11 cellular contexts compared by ENCODE assay signal in genomic region chr6:142838821-142839685, GRCh38.
DNase-seq lines count a peak whose midpoint lies in the region; ATAC-seq, FAIRE-seq and TF ChIP-seq lines count a peak whose summit lies in the region.
"Had no signal": no experiment of that assay in that cellular context is flagged by ENCODE, and none has a peak within 500 bp of the region (broad histone marks: within the 10 kb centered on the region; RNA-seq: fewer than 3 reads in every experiment).

No MANE protein-coding gene starts in this region.

- no peak for ATAC-seq in CD8-positive, alpha-beta T cell
- peak; percentile 25 for ATAC-seq in HG03354 (IDR thresholded peaks at IDR 0.05; ENCODE audit: poor library complexity, severe bottlenecking, unreplicated experiment)
- ATAC-seq in right lobe of liver = peak; percentile 17 to 83 (median 54)
- no peak for ATAC-seq in GM19023 (IDR thresholded peaks at IDR 0.05; ENCODE audit: unreplicated experiment)
- ATAC-seq: gastrocnemius medialis had no signal

- CTCF ChIA-PET in CD8-positive, alpha-beta T cell (lab: Charles Lee) = interaction anchor here (0.7 to 1.1 kb wide), 2 partner anchors 18 to 40 kb away, joined by 3 read pairs; no protein-coding TSS in a partner anchor

- FAIRE-seq in kidney (lab: Jason Lieb, UNC) = no peak

- POLR2A ChIA-PET in CD8-positive, alpha-beta T cell (lab: Charles Lee) = interaction anchor here (0.6 to 1.2 kb wide), 2 partner anchors 15 to 52 kb away, joined by 3 to 4 read pairs; no protein-coding TSS in a partner anchor

- no peaks in the 10 kb centered on the region for H3K9me3 Mint-ChIP-seq in CD8-positive, alpha-beta T cell
- no peaks in the 10 kb centered on the region for H3K9me3 Mint-ChIP-seq in activated naive CD8-positive, alpha-beta T cell treated with anti-CD3 and anti-CD28 coated beads for 36 hours

- no peaks in the 10 kb centered on the region for H3K27me3 Mint-ChIP-seq in CD8-positive, alpha-beta T cell (ENCODE audit: low read depth)
- no peaks in the 10 kb centered on the region for H3K27me3 Mint-ChIP-seq in activated naive CD8-positive, alpha-beta T cell treated with anti-CD3 and anti-CD28 coated beads for 36 hours

- intact Hi-C loops in CD8-positive, alpha-beta T cell (cut with DNase I, micrococcal nuclease) = loop anchor here in 1 of 2 experiments (2.0 kb wide), 1 partner anchor 14 kb away; no protein-coding TSS in a partner anchor
- intact Hi-C loops in right lobe of liver (cut with DNase I) (no loop called here), kidney (cut with DNase I) (no loop called here)

- TF ChIP-seq CTCF in CD8-positive, alpha-beta T cell (IDR thresholded peaks at IDR 0.05) = no peak
- TF ChIP-seq CTCF in right lobe of liver (IDR thresholded peaks at IDR 0.05) (no peak), kidney (IDR thresholded peaks at IDR 0.05; ENCODE audit: borderline replicate concordance, extremely low read depth, insufficient read depth) (no peak)

- H3K4me3 ChIP-seq in CD8-positive, alpha-beta T cell (ENCODE audit: low read depth, low read length) = no peak overlapping the region
- H3K4me3 ChIP-seq in right lobe of liver (no peak overlapping the region), kidney (ENCODE audit: low read length in 2 of 2) (no peak overlapping the region)
- H3K4me3 ChIP-seq: gastrocnemius medialis, SJCRH30 had no signal

- peaks cover 11% of the 10 kb centered on the region for H3K36me3 Mint-ChIP-seq in CD8-positive, alpha-beta T cell
- H3K36me3 Mint-ChIP-seq in activated naive CD8-positive, alpha-beta T cell treated with anti-CD3 and anti-CD28 coated beads for 36 hours = peaks cover 37% of the 10 kb centered on the region

- no peaks in the 10 kb centered on the region for H3K9me3 ChIP-seq in CD8-positive, alpha-beta T cell (ENCODE audit: low read length)
- H3K9me3 ChIP-seq in right lobe of liver (no peaks in the 10 kb centered on the region), kidney (ENCODE audit: control insufficient read depth in 1 of 2, low read length in 2 of 2) (no peaks in the 10 kb centered on the region)
- H3K9me3 ChIP-seq: gastrocnemius medialis, SJCRH30 had no signal

- no peak overlapping the region for H3K9ac ChIP-seq in kidney (ENCODE audit: low read length in 2 of 2)

- no peaks in the 10 kb centered on the region for H3K27me3 ChIP-seq in CD8-positive, alpha-beta T cell (ENCODE audit: insufficient read depth, low read length)
- H3K27me3 ChIP-seq in right lobe of liver = no peaks in the 10 kb centered on the region
- H3K27me3 ChIP-seq: gastrocnemius medialis, SJCRH30 had no signal

- no peak for DNase-seq in CD8-positive, alpha-beta T cell
- no peak for DNase-seq in activated naive CD8-positive, alpha-beta T cell treated with anti-CD3 and anti-CD28 coated beads for 36 hours
- no peak for DNase-seq in right lobe of liver
- no peak for DNase-seq in SHP77 (lab: John Stamatoyannopoulos, UW)
- DNase-seq in NCI-H2196 (lab: John Stamatoyannopoulos, UW; ENCODE audit: unreplicated experiment) = no peak
- DNase-seq in kidney = no peak
- DNase-seq: amniotic stem cell, gastrocnemius medialis, SJCRH30 had no signal

- peak overlapping the region; percentile 65 for H3K27ac Mint-ChIP-seq in CD8-positive, alpha-beta T cell
- peak overlapping the region; percentile 91 for H3K27ac Mint-ChIP-seq in activated naive CD8-positive, alpha-beta T cell treated with anti-CD3 and anti-CD28 coated beads for 36 hours

- WGBS in right lobe of liver (ENCODE audit: insufficient coverage, low coverage, low lambda C conversion rate, missing lambda C conversion rate) = 51% methylated on average over 7 of the region's 7 CpGs

- peaks cover 79% of the 10 kb centered on the region for H3K4me1 Mint-ChIP-seq in CD8-positive, alpha-beta T cell (ENCODE audit: low read depth)
- H3K4me1 Mint-ChIP-seq in activated naive CD8-positive, alpha-beta T cell treated with anti-CD3 and anti-CD28 coated beads for 36 hours = peaks cover 78% of the 10 kb centered on the region

- peaks cover 57% of the 10 kb centered on the region for H3K4me1 ChIP-seq in CD8-positive, alpha-beta T cell (ENCODE audit: insufficient read depth, low read length)
- peaks cover 0 to 5% (median 0%) of the 10 kb centered on the region in 4 donors for H3K4me1 ChIP-seq in right lobe of liver
- H3K4me1 ChIP-seq in kidney (ENCODE audit: control insufficient read depth in 1 of 2, insufficient read depth in 1 of 2, low read depth in 1 of 2, low read length in 2 of 2) = peaks cover 2 to 6% of the 10 kb centered on the region in 2 donors
- H3K4me1 ChIP-seq: SJCRH30 had no signal

- no peak overlapping the region for H3K27ac ChIP-seq in CD8-positive, alpha-beta T cell (ENCODE audit: low read depth, low read length)
- H3K27ac ChIP-seq in right lobe of liver (no peak overlapping the region), kidney (ENCODE audit: low read depth in 2 of 2, low read length in 2 of 2) (no peak overlapping the region)
- H3K27ac ChIP-seq: gastrocnemius medialis, SJCRH30 had no signal

- no peak for TF ChIP-seq POLR2A in right lobe of liver (IDR thresholded peaks at IDR 0.05)

- H3K36me3 ChIP-seq in CD8-positive, alpha-beta T cell (ENCODE audit: insufficient read depth, low read length) = no peaks in the 10 kb centered on the region
- no peaks in the 10 kb centered on the region for H3K36me3 ChIP-seq in right lobe of liver
- no peaks in the 10 kb centered on the region for H3K36me3 ChIP-seq in kidney (ENCODE audit: control insufficient read depth in 1 of 2, insufficient read depth in 2 of 2, low read length in 2 of 2)
- H3K36me3 ChIP-seq: gastrocnemius medialis, SJCRH30 had no signal

- peak overlapping the region; percentile 12 for H3K4me3 Mint-ChIP-seq in CD8-positive, alpha-beta T cell
- H3K4me3 Mint-ChIP-seq in activated naive CD8-positive, alpha-beta T cell treated with anti-CD3 and anti-CD28 coated beads for 36 hours = peak overlapping the region; percentile 35

Comparison
In these comparisons a context has a peak if more than half of its experiments do, and no peak if none do; other contexts are left out.
1. ATAC-seq: peak in HG03354 (single experiment) and right lobe of liver (4 of 4); none in CD8-positive, alpha-beta T cell (single experiment) and GM19023 (single experiment).